8 cellular contexts compared by ENCODE assay signal in genomic region chr19:12867120-12868099, GRCh38. TPM values are rescaled to one million over a fixed set of nuclear protein-coding genes. Genes with fewer than 3 reads are reported as not detected.
DNase-seq lines count a peak whose midpoint lies in the region; ATAC-seq and TF ChIP-seq lines count a peak whose summit lies in the region.

No MANE protein-coding gene starts in this region.

- no peaks in the 10 kb centered on the region for H3K36me3 ChIP-seq in Caco-2 (ENCODE audit: control insufficient read depth, insufficient read depth, low read length)

- no peaks in the 10 kb centered on the region for H3K27me3 ChIP-seq in Caco-2 (replicated peaks; ENCODE audit: control insufficient read depth, insufficient read depth, low read length)

- H3K27me3 Mint-ChIP-seq in Caco-2 (ENCODE audit: insufficient read depth, unreplicated experiment) (no peaks in the 10 kb centered on the region), mesothelial cell of epicardium (ENCODE audit: low read depth) (peaks cover 5% of the 10 kb centered on the region)
- peaks cover 4% of the 10 kb centered on the region for H3K27me3 Mint-ChIP-seq in activated CD4-positive, alpha-beta T cell treated with anti-CD3 and anti-CD28 coated beads for 36 hours
- H3K27me3 Mint-ChIP-seq in stimulated activated naive B cell treated with anti-CD40 and anti-IgM and Interleukin-4, amounts not matched to agents 10 μg/mL and 1 μg/mL and 100 μg/mL, for 72 hours, result peaks cover 6% of the 10 kb centered on the region in 2 donors

- H3K36me3 Mint-ChIP-seq in Caco-2 (ENCODE audit: insufficient read depth, unreplicated experiment), result peaks cover 5% of the 10 kb centered on the region
- H3K36me3 Mint-ChIP-seq in activated CD4-positive, alpha-beta T cell treated with anti-CD3 and anti-CD28 coated beads for 36 hours (ENCODE audit: low read depth), result peaks cover 5% of the 10 kb centered on the region
- peaks cover 7% of the 10 kb centered on the region for H3K36me3 Mint-ChIP-seq in mesothelial cell of epicardium
- H3K36me3 Mint-ChIP-seq in stimulated activated naive B cell treated with anti-CD40 and anti-IgM and Interleukin-4, amounts not matched to agents 10 μg/mL and 1 μg/mL and 100 μg/mL, for 72 hours, result peaks cover 5 to 7% of the 10 kb centered on the region in 2 donors

- CTCF ChIA-PET in Caco-2 (lab: Charles Lee), result interaction anchor here (1.1 kb wide), 1 partner anchor 19 kb away, joined by 3 read pairs; no protein-coding TSS in a partner anchor
- CTCF ChIA-PET in activated CD4-positive, alpha-beta T cell treated with anti-CD3 and anti-CD28 coated beads for 36 hours (lab: Charles Lee), result interaction anchor here (1.0 to 1.5 kb wide), 2 partner anchors 17 to 107 kb away, joined by 3 to 8 read pairs; no protein-coding TSS in a partner anchor

- DNase-seq in Caco-2, result peak; percentile 54 to 58
- peak; percentile 86 for DNase-seq in activated CD4-positive, alpha-beta T cell treated with anti-CD3 and anti-CD28 coated beads for 36 hours
- peak; percentile 92 for DNase-seq in ecto neural progenitor cell (ENCODE audit: low spot score)
- DNase-seq in mesothelial cell of epicardium (ENCODE audit: low spot score in 2 of 2, unreplicated experiment in 2 of 2), result peak; percentile 75 to 89
- peak; percentile 65 for DNase-seq in stimulated activated naive B cell treated with anti-CD40 and anti-IgM and Interleukin-4, amounts not matched to agents 10 μg/mL and 1 μg/mL and 100 μg/mL, for 72 hours

- H3K27ac Mint-ChIP-seq in Caco-2 (ENCODE audit: unreplicated experiment) (no peak overlapping the region), mesothelial cell of epicardium (peak overlapping the region; percentile 70)
- no peak overlapping the region for H3K27ac Mint-ChIP-seq in activated CD4-positive, alpha-beta T cell treated with anti-CD3 and anti-CD28 coated beads for 36 hours
- H3K27ac Mint-ChIP-seq in stimulated activated naive B cell treated with anti-CD40 and anti-IgM and Interleukin-4, amounts not matched to agents 10 μg/mL and 1 μg/mL and 100 μg/mL, for 72 hours, result peak overlapping the region; percentile 84

- H3K4me1 ChIP-seq in Caco-2, result no peaks in the 10 kb centered on the region

- intact Hi-C loops in Caco-2 (cut with micrococcal nuclease; ENCODE audit: unreplicated experiment), result no loop called here
- intact Hi-C loops in activated CD4-positive, alpha-beta T cell treated with anti-CD3 and anti-CD28 coated beads for 36 hours (cut with DNase I, micrococcal nuclease), result no loop called here

- TF ChIP-seq CTCF in Caco-2 (IDR thresholded peaks at IDR 0.05; ENCODE audit: insufficient read depth in 1 of 2, low read depth in 1 of 2, low read length in 1 of 2, severe bottlenecking in 1 of 2, unreplicated experiment in 1 of 2) (no peak), mesothelial cell of epicardium (IDR thresholded peaks at IDR 0.05; ENCODE audit: unreplicated experiment) (no peak)

- peak overlapping the region; percentile 67 for H3K4me3 Mint-ChIP-seq in Caco-2 (ENCODE audit: unreplicated experiment)
- H3K4me3 Mint-ChIP-seq in activated CD4-positive, alpha-beta T cell treated with anti-CD3 and anti-CD28 coated beads for 36 hours, result peak overlapping the region; percentile 54
- peak overlapping the region; percentile 68 for H3K4me3 Mint-ChIP-seq in mesothelial cell of epicardium
- peak overlapping the region; percentile 83 to 87 for H3K4me3 Mint-ChIP-seq in stimulated activated naive B cell treated with anti-CD40 and anti-IgM and Interleukin-4, amounts not matched to agents 10 μg/mL and 1 μg/mL and 100 μg/mL, for 72 hours

- POLR2A ChIA-PET in Caco-2 (lab: Charles Lee), result no interaction called here
- POLR2A ChIA-PET in activated CD4-positive, alpha-beta T cell treated with anti-CD3 and anti-CD28 coated beads for 36 hours (lab: Charles Lee), result no interaction called here

- no peaks in the 10 kb centered on the region for H3K9me3 ChIP-seq in Caco-2

- peaks cover 11% of the 10 kb centered on the region for H3K9me3 Mint-ChIP-seq in Caco-2 (ENCODE audit: unreplicated experiment)
- H3K9me3 Mint-ChIP-seq in activated CD4-positive, alpha-beta T cell treated with anti-CD3 and anti-CD28 coated beads for 36 hours (ENCODE audit: low read depth), result no peaks in the 10 kb centered on the region
- peaks cover 5% of the 10 kb centered on the region for H3K9me3 Mint-ChIP-seq in mesothelial cell of epicardium
- peaks cover 4 to 5% of the 10 kb centered on the region in 2 donors for H3K9me3 Mint-ChIP-seq in stimulated activated naive B cell treated with anti-CD40 and anti-IgM and Interleukin-4, amounts not matched to agents 10 μg/mL and 1 μg/mL and 100 μg/mL, for 72 hours

- no TSS peak for BruUV-seq in Caco-2 (replicated peaks; lab: Mats Ljungman, UMichigan)

- peak; percentile 40 for ATAC-seq in HG03066 (IDR thresholded peaks at IDR 0.05; ENCODE audit: low read depth, unreplicated experiment)
- ATAC-seq in activated CD4-positive, alpha-beta T cell treated with anti-CD3 and anti-CD28 coated beads for 36 hours, result peak; percentile 79
- ATAC-seq in stimulated activated naive B cell treated with anti-CD40 and anti-IgM and Interleukin-4, amounts not matched to agents 10 μg/mL and 1 μg/mL and 100 μg/mL, for 72 hours (replicated peaks), result peak; percentile 85 to 86
- no peak for ATAC-seq in HG03460 (IDR thresholded peaks at IDR 0.05; ENCODE audit: unreplicated experiment)
- no peak for ATAC-seq in GM18909 (IDR thresholded peaks at IDR 0.05; ENCODE audit: poor library complexity, unreplicated experiment)

- H3K4me3 ChIP-seq in Caco-2 (ENCODE audit: low read depth, low read length), result peak overlapping the region; percentile 27

- peaks cover 6% of the 10 kb centered on the region for H3K4me1 Mint-ChIP-seq in Caco-2 (ENCODE audit: low read depth, unreplicated experiment)
- peaks cover 7% of the 10 kb centered on the region for H3K4me1 Mint-ChIP-seq in activated CD4-positive, alpha-beta T cell treated with anti-CD3 and anti-CD28 coated beads for 36 hours
- peaks cover 7% of the 10 kb centered on the region for H3K4me1 Mint-ChIP-seq in mesothelial cell of epicardium
- H3K4me1 Mint-ChIP-seq in stimulated activated naive B cell treated with anti-CD40 and anti-IgM and Interleukin-4, amounts not matched to agents 10 μg/mL and 1 μg/mL and 100 μg/mL, for 72 hours, result peaks cover 11 to 21% of the 10 kb centered on the region in 2 donors

RNA-seq across cellular contexts. Expression of gene DNASE2, which starts 13.8 kb away (rescaled TPM):
- 3.6 and 3.8 TPM in 2 replicates for total RNA-seq in Caco-2 (2022)
- total RNA-seq in activated CD4-positive, alpha-beta T cell treated with anti-CD3 and anti-CD28 coated beads for 36 hours, result 10 to 100 TPM; 22.5 to 24.3 TPM
- total RNA-seq in mesothelial cell of epicardium, result 20.4 to 23.6 TPM (median 23.5 TPM) in 3 replicates

RNA-seq across cellular contexts. Expression of gene KLF1, which starts 19.6 kb away (rescaled TPM):
- not detected in 2 replicates for total RNA-seq in Caco-2 (2022)
- under 1 TPM; 0.18 to 0.37 TPM for total RNA-seq in activated CD4-positive, alpha-beta T cell treated with anti-CD3 and anti-CD28 coated beads for 36 hours
- total RNA-seq in mesothelial cell of epicardium, result 0.13 TPM in 1 of 3 replicates, not detected in the others

RNA-seq across cellular contexts. Expression of gene GCDH, which starts 23.6 kb away (rescaled TPM):
- 31.4 and 32.4 TPM in 2 replicates for total RNA-seq in Caco-2 (2022)
- total RNA-seq in activated CD4-positive, alpha-beta T cell treated with anti-CD3 and anti-CD28 coated beads for 36 hours, result 10 to 100 TPM; 36.2 to 41.1 TPM
- 29.7 to 31.5 TPM (median 30.2 TPM) in 3 replicates for total RNA-seq in mesothelial cell of epicardium

RNA-seq across cellular contexts. Expression of gene MAST1, which starts 29.1 kb away (rescaled TPM):
- total RNA-seq in Caco-2 (2022), result 0.79 and 0.91 TPM in 2 replicates
- total RNA-seq in activated CD4-positive, alpha-beta T cell treated with anti-CD3 and anti-CD28 coated beads for 36 hours, result 1 to 10 TPM; 1.8 to 2.7 TPM
- 4.0 to 5.8 TPM (median 4.4 TPM) in 3 replicates for total RNA-seq in mesothelial cell of epicardium

RNA-seq across cellular contexts. Expression of gene RTBDN, which starts 33.0 kb away (rescaled TPM):
- total RNA-seq in Caco-2 (2022) (not detected in 2 replicates), mesothelial cell of epicardium (not detected in 3 replicates)
- not detected for total RNA-seq in activated CD4-positive, alpha-beta T cell treated with anti-CD3 and anti-CD28 coated beads for 36 hours

Comparison
In these comparisons a context has a peak if more than half of its experiments do, and no peak if none do; other contexts are left out.
1. H3K27ac Mint-ChIP-seq: peak in mesothelial cell of epicardium (single experiment) and stimulated activated naive B cell treated with anti-CD40 and anti-IgM and Interleukin-4, amounts not matched to agents 10 μg/mL and 1 μg/mL and 100 μg/mL, for 72 hours (single experiment); none in Caco-2 (single experiment) and activated CD4-positive, alpha-beta T cell treated with anti-CD3 and anti-CD28 coated beads for 36 hours (single experiment).
2. ATAC-seq: peak in HG03066 (single experiment), activated CD4-positive, alpha-beta T cell treated with anti-CD3 and anti-CD28 coated beads for 36 hours (single experiment) and stimulated activated naive B cell treated with anti-CD40 and anti-IgM and Interleukin-4, amounts not matched to agents 10 μg/mL and 1 μg/mL and 100 μg/mL, for 72 hours (2 of 2); none in HG03460 (single experiment) and GM18909 (single experiment).
3. Peak in every context shown above with its lines, with median percentiles within 50 percentile points of each other: DNase-seq and H3K4me3 Mint-ChIP-seq.